ENCODE assay signal across 8 cellular contexts in genomic region chr1:173868266-173869107, GRCh38. TPM values are rescaled to one million over a fixed set of nuclear protein-coding genes. Genes with fewer than 3 reads are reported as not detected.
DNase-seq lines count a peak whose midpoint lies in the region; ATAC-seq and TF ChIP-seq lines count a peak whose summit lies in the region.

Gene ZBTB37 (plus strand): TSS chr1:173868380. CDS start chr1:173870226, 1,846 bp downstream.

- peak within 1 kb of the TSS; percentile 89 for H3K4me2 ChIP-seq in parathyroid adenoma (ENCODE audit: low read length)

- TF ChIP-seq CTCF in parathyroid adenoma (IDR thresholded peaks at IDR 0.05) (peak; percentile 7), tibial nerve (IDR thresholded peaks at IDR 0.05) (no peak)

- intact Hi-C loops in activated naive CD4-positive, alpha-beta T cell treated with anti-CD3 and anti-CD28 coated beads for 36 hours (cut with micrococcal nuclease): loop anchor here (1.0 to 5.0 kb wide), 14 partner anchors 44 to 1335 kb away; partner anchors contain the start of genes CACYBP, CENPL, DARS2 and KLHL20
- intact Hi-C loops in head of caudate nucleus (cut with DNase I): loop anchor here (5.0 kb wide), 1 partner anchor 154 kb away; the partner anchor contains the start of gene RC3H1

- H3K9me3 Mint-ChIP-seq in activated naive CD4-positive, alpha-beta T cell treated with anti-CD3 and anti-CD28 coated beads for 36 hours: no peaks in the 10 kb centered on the region

- H2AFZ ChIP-seq in parathyroid adenoma: peak within 1 kb of the TSS; percentile 74

- CTCF ChIA-PET in activated naive CD4-positive, alpha-beta T cell treated with anti-CD3 and anti-CD28 coated beads for 36 hours (lab: Charles Lee): interaction anchor here (1.1 to 1.8 kb wide), 3 partner anchors 20 to 54 kb away, joined by 4 to 5 read pairs (median 5); no protein-coding TSS in a partner anchor

- peak within 1 kb of the TSS; percentile 85 for H3K4me3 ChIP-seq in parathyroid adenoma (ENCODE audit: low read depth, low read length)
- H3K4me3 ChIP-seq in tibial nerve: peak within 1 kb of the TSS; percentile 66 to 98 (median 82)

- 0 to 1% methylated on average over 26 to 39 of the region's 54 CpGs for WGBS in tibial nerve, 2 donors

- peak; percentile 50 for ATAC-seq in HG02571 (IDR thresholded peaks at IDR 0.05; ENCODE audit: unreplicated experiment)

- TF ChIP-seq EP300 in tibial nerve (IDR thresholded peaks at IDR 0.05): peak in 1 of 2 donors; percentile 17

- H3K27ac ChIP-seq in parathyroid adenoma (peak within 1 kb of the TSS; percentile 91), tibial nerve (peak within 1 kb of the TSS; percentile 94 to 96 (median 95))

- H3K9ac ChIP-seq in parathyroid adenoma: no peak within 1 kb of the TSS

- no peak for TF ChIP-seq POLR2A in tibial nerve (IDR thresholded peaks at IDR 0.05)

- no peaks in the 10 kb centered on the region for H3K36me3 ChIP-seq in parathyroid adenoma (ENCODE audit: control insufficient read depth, insufficient read depth, low read length)
- peaks cover 0 to 61% (median 17%) of the 10 kb centered on the region in 3 donors for H3K36me3 ChIP-seq in tibial nerve

- peak within 1 kb of the TSS; percentile 98 for H3K27ac Mint-ChIP-seq in activated naive CD4-positive, alpha-beta T cell treated with anti-CD3 and anti-CD28 coated beads for 36 hours

- H3K4me1 ChIP-seq in parathyroid adenoma (peaks cover 13% of the 10 kb centered on the region), tibial nerve (peaks cover 0 to 52% (median 23%) of the 10 kb centered on the region in 4 donors)

- no peaks in the 10 kb centered on the region for H3K27me3 ChIP-seq in parathyroid adenoma (ENCODE audit: control insufficient read depth, insufficient read depth, low read length)
- no peaks in the 10 kb centered on the region for H3K27me3 ChIP-seq in tibial nerve

- peak within 1 kb of the TSS; percentile 94 for H3K4me3 Mint-ChIP-seq in activated naive CD4-positive, alpha-beta T cell treated with anti-CD3 and anti-CD28 coated beads for 36 hours

- peaks cover 59% of the 10 kb centered on the region for H3K36me3 Mint-ChIP-seq in activated naive CD4-positive, alpha-beta T cell treated with anti-CD3 and anti-CD28 coated beads for 36 hours (ENCODE audit: low read depth)

- no peaks in the 10 kb centered on the region for H3K79me2 ChIP-seq in parathyroid adenoma

- DNase-seq in GM03348 (ENCODE audit: low spot score) (peak; percentile 85), NCI-H1048 (lab: John Stamatoyannopoulos, UW) (peak; percentile 96), SK-N-DZ (ENCODE audit: low spot score) (peak; percentile 85), head of caudate nucleus (peak; percentile 47 to 89 (median 78)), tibial nerve (ENCODE audit: low spot score in 2 of 2) (peak; percentile 70 to 72)
- DNase-seq in activated naive CD4-positive, alpha-beta T cell treated with anti-CD3 and anti-CD28 coated beads for 36 hours: peak; percentile 96

- H3K9me3 ChIP-seq in parathyroid adenoma (ENCODE audit: control insufficient read depth, low read length) (no peaks in the 10 kb centered on the region), tibial nerve (no peaks in the 10 kb centered on the region)

- H3K4me1 Mint-ChIP-seq in activated naive CD4-positive, alpha-beta T cell treated with anti-CD3 and anti-CD28 coated beads for 36 hours (ENCODE audit: low read depth): peaks cover 52% of the 10 kb centered on the region

- H3K27me3 Mint-ChIP-seq in activated naive CD4-positive, alpha-beta T cell treated with anti-CD3 and anti-CD28 coated beads for 36 hours (ENCODE audit: low read depth): no peaks in the 10 kb centered on the region

RNA-seq across cellular contexts. Expression of gene ZBTB37, which starts in this region (rescaled TPM):
- 4.3 and 6.2 TPM in 2 replicates for polyA plus RNA-seq in SK-N-DZ (2014; cell fraction: cytosol; rRNA removed)
- polyA plus RNA-seq in SK-N-DZ (2014; cell fraction: nucleus; rRNA removed): 6.0 and 9.6 TPM in 2 replicates
- 1 to 10 TPM; 8.1 to 9.0 TPM for total RNA-seq in activated naive CD4-positive, alpha-beta T cell treated with anti-CD3 and anti-CD28 coated beads for 36 hours
- 10 to 100 TPM; 11.7 to 17.0 (median 13.7) TPM for total RNA-seq in tibial nerve

Comparison
In these comparisons a context has a peak if more than half of its experiments do, and no peak if none do; other contexts are left out.
1. Peak in every context shown above with its lines: DNase-seq, ATAC-seq, H3K4me3 ChIP-seq and H3K27ac ChIP-seq.